ENCODE assay signal across 10 cellular contexts in genomic region chr5:66742083-66742895, GRCh38.
DNase-seq lines count a peak whose midpoint lies in the region; ATAC-seq and TF ChIP-seq lines count a peak whose summit lies in the region.
"Had no signal": no experiment of that assay in that cellular context is flagged by ENCODE, and none has a peak within 500 bp of the region (broad histone marks: within the 10 kb centered on the region; RNA-seq: fewer than 3 reads in every experiment).

No MANE protein-coding gene starts in this region.

- H3K4me1 ChIP-seq in mucosa of descending colon (ENCODE audit: low read depth) = peaks cover 8% of the 10 kb centered on the region
- no peaks in the 10 kb centered on the region for H3K4me1 ChIP-seq in aorta (ENCODE audit: control insufficient read depth in 1 of 2, insufficient read depth in 2 of 2, low read length in 2 of 2)

- DNase-seq in D341Med (ENCODE audit: low spot score) (peak; percentile 52), LHCN-M2 (ENCODE audit: low read depth) (peak; percentile 52), choroid plexus epithelial cell (ENCODE audit: low read depth) (peak; percentile 4), mucosa of descending colon (peak in 2 of 3 donors; percentile 28 to 35), GDM1 (lab: John Stamatoyannopoulos, UW) (no peak), NCI-H2227 (lab: John Stamatoyannopoulos, UW; ENCODE audit: unreplicated experiment) (no peak), aorta (no peak)
- DNase-seq: activated CD4-positive, alpha-beta T cell treated with anti-CD3 and anti-CD28 coated beads, Interleukin-2, amount 50 U/mL, for 4 hours; IMR-90 had no signal

- TF ChIP-seq CTCF in choroid plexus epithelial cell (conservative IDR thresholded peaks at IDR 0.05; ENCODE audit: low read depth, low read length) (peak; percentile 23), mucosa of descending colon (IDR thresholded peaks at IDR 0.05) (peak; percentile 11)

- H3K27me3 ChIP-seq in aorta (ENCODE audit: control insufficient read depth in 1 of 2, insufficient read depth in 2 of 2, low read length in 1 of 2) = no peaks in the 10 kb centered on the region

- 83 to 86% methylated on average over 15 of the region's 15 CpGs for WGBS in aorta, 2 donors

- H3K9me3 ChIP-seq in mucosa of descending colon (no peaks in the 10 kb centered on the region), aorta (ENCODE audit: control insufficient read depth, low read length) (no peaks in the 10 kb centered on the region)

- peak; percentile 56 for ATAC-seq in mucosa of descending colon
- no peak for ATAC-seq in aorta (ENCODE audit: low FRiP score)
- no peak for ATAC-seq in GM18517 (IDR thresholded peaks at IDR 0.05; ENCODE audit: unreplicated experiment)

- H3K36me3 ChIP-seq in mucosa of descending colon (ENCODE audit: low read depth) = no peaks in the 10 kb centered on the region
- no peaks in the 10 kb centered on the region for H3K36me3 ChIP-seq in aorta (ENCODE audit: control insufficient read depth in 1 of 2, insufficient read depth in 2 of 2, low read length in 1 of 2)

- intact Hi-C loops in mucosa of descending colon (cut with DNase I, micrococcal nuclease) = no loop called here
- intact Hi-C loops in aorta (cut with DNase I) = no loop called here

- H3K4me3 ChIP-seq in choroid plexus epithelial cell (ENCODE audit: low read depth, low read length) (no peak overlapping the region), mucosa of descending colon (no peak overlapping the region), aorta (ENCODE audit: low read length in 2 of 2) (no peak overlapping the region)

- no peak overlapping the region for H3K27ac ChIP-seq in aorta (ENCODE audit: low read depth in 1 of 2, low read length in 2 of 2)

Comparison
In these comparisons a context has a peak if more than half of its experiments do, and no peak if none do; other contexts are left out.
1. DNase-seq: peak in D341Med (single experiment), LHCN-M2 (single experiment), choroid plexus epithelial cell (single experiment) and mucosa of descending colon (2 of 3); none in GDM1 (single experiment), NCI-H2227 (single experiment) and aorta (0 of 2).